In the genomic region with DNA sequence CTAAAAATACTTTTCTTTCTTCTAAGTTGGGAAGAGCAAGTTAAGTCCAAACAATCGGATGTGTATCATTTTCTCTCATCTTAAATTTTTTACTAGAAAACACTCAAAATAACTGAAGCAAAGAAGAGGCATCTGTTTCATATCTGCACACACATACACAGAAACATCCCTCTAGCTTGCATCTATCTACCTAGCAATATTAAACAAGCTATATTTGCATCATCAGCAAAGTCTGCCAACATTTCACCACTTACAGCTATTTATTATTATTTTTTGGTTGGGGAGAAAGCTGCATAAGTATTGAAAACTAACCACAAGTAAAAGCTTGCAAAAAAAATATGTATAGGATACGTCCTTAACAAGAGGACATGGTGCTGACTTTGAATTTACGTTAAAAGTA, we compare ENCODE assay signal across 10 cellular contexts. TPM values are rescaled to one million over a fixed set of nuclear protein-coding genes. Genes with fewer than 3 reads are reported as not detected.
DNase-seq lines count a peak whose midpoint lies in the region; ATAC-seq, FAIRE-seq and TF ChIP-seq lines count a peak whose summit lies in the region.
"Had no signal": no experiment of that assay in that cellular context is flagged by ENCODE, and none has a peak within 500 bp of the region (broad histone marks: within the 10 kb centered on the region; RNA-seq: fewer than 3 reads in every experiment).

No MANE protein-coding gene starts in this region.

- no peak overlapping the region for H3K27ac ChIP-seq in RWPE2 (ENCODE audit: poor library complexity, severe bottlenecking)
- H3K27ac ChIP-seq in fibroblast of lung (ENCODE audit: insufficient read depth, low read length): peak overlapping the region; percentile 97
- peak overlapping the region; percentile 95 for H3K27ac ChIP-seq in psoas muscle

- TF ChIP-seq CTCF in RWPE2 (IDR thresholded peaks at IDR 0.05; ENCODE audit: poor library complexity, severe bottlenecking): no peak
- TF ChIP-seq CTCF in fibroblast of lung (conservative IDR thresholded peaks at IDR 0.05 in 1 of 2, IDR thresholded peaks at IDR 0.05 in 1 of 2; ENCODE audit: low read depth in 1 of 2, low read length in 2 of 2): no peak
- no peak for TF ChIP-seq CTCF in psoas muscle (IDR thresholded peaks at IDR 0.05)

- WGBS in psoas muscle, 3 donors: 20 to 37% (median 29%) methylated on average over 3 of the region's 3 CpGs

- H2AFZ ChIP-seq in fibroblast of lung (ENCODE audit: low read length): no peak overlapping the region

- no peak for FAIRE-seq in frontal cortex (lab: Jason Lieb, UNC)
- FAIRE-seq: G401.6 had no signal

- DNase-seq in RWPE2 (ENCODE audit: low spot score) (no peak), fibroblast of lung (ENCODE audit: low read depth in 2 of 2) (peak in 1 of 2 donors; percentile 39), psoas muscle (no peak), frontal cortex (ENCODE audit: low spot score in 2 of 2) (no peak), head of caudate nucleus (no peak), NCI-H2171 (lab: John Stamatoyannopoulos, UW) (no peak)
- DNase-seq: KG1 had no signal

- H3K36me3 ChIP-seq in RWPE2 (ENCODE audit: low read depth): no peaks in the 10 kb centered on the region; the same call in 1 of the 2 replicates
- H3K36me3 ChIP-seq in fibroblast of lung (ENCODE audit: control insufficient read depth, insufficient read depth, low read length): no peaks in the 10 kb centered on the region
- no peaks in the 10 kb centered on the region for H3K36me3 ChIP-seq in psoas muscle (ENCODE audit: insufficient read depth in 1 of 2, low read depth in 1 of 2)

- H3K4me3 ChIP-seq in GM08714 (ENCODE audit: low read length) (peak overlapping the region; percentile 68; the same call in 1 of the 2 replicates), RWPE2 (ENCODE audit: severe bottlenecking) (peak overlapping the region; percentile 5), fibroblast of lung (replicated peaks in 1 of 4; ENCODE audit: control extremely low read depth in 1 of 4, insufficient read depth in 1 of 4, low read depth in 3 of 4, low read length in 4 of 4) (peak overlapping the region; percentile 71 to 97 (median 92)), psoas muscle (peak overlapping the region; percentile 92)

- no peaks in the 10 kb centered on the region for H4K20me1 ChIP-seq in fibroblast of lung (ENCODE audit: control insufficient read depth, extremely low read depth, insufficient read depth, low read length)

- no peak for ATAC-seq in RWPE2 (ENCODE audit: low read depth)
- no peak for ATAC-seq in psoas muscle
- no peak for ATAC-seq in HG03354 (IDR thresholded peaks at IDR 0.05; ENCODE audit: poor library complexity, severe bottlenecking, unreplicated experiment)

- H3K9me3 ChIP-seq in RWPE2 (ENCODE audit: severe bottlenecking): no peaks in the 10 kb centered on the region
- H3K9me3 ChIP-seq in fibroblast of lung (ENCODE audit: control insufficient read depth, insufficient read depth, low read depth, low read length): no peaks in the 10 kb centered on the region
- no peaks in the 10 kb centered on the region for H3K9me3 ChIP-seq in psoas muscle

- peak overlapping the region; percentile 94 for H3K4me2 ChIP-seq in fibroblast of lung (ENCODE audit: extremely low read depth, insufficient read depth, low read length)

- intact Hi-C loops in psoas muscle (cut with DNase I) (loop anchor here (2.0 to 5.0 kb wide), 3 partner anchors 36 to 67 kb away; no protein-coding TSS in a partner anchor), head of caudate nucleus (cut with DNase I) (no loop called here)

- no peak overlapping the region for H3K9ac ChIP-seq in fibroblast of lung (ENCODE audit: insufficient read depth, low read length)

- H3K4me1 ChIP-seq in RWPE2 (ENCODE audit: insufficient read depth, poor library complexity, severe bottlenecking): peaks cover 12% of the 10 kb centered on the region
- H3K4me1 ChIP-seq in fibroblast of lung (ENCODE audit: control insufficient read depth, extremely low read depth, insufficient read depth, low read length): peaks cover 11% of the 10 kb centered on the region
- peaks cover 40% of the 10 kb centered on the region for H3K4me1 ChIP-seq in psoas muscle

- H3K79me2 ChIP-seq in fibroblast of lung (ENCODE audit: control insufficient read depth, insufficient read depth, low read length): peaks cover 60% of the 10 kb centered on the region

- no peaks in the 10 kb centered on the region for H3K27me3 ChIP-seq in RWPE2 (ENCODE audit: insufficient read depth, poor library complexity, severe bottlenecking)
- no peaks in the 10 kb centered on the region for H3K27me3 ChIP-seq in fibroblast of lung (ENCODE audit: control insufficient read depth, insufficient read depth, low read length)
- H3K27me3 ChIP-seq in psoas muscle (ENCODE audit: insufficient read depth in 3 of 3, low read length in 2 of 3): no peaks in the 10 kb centered on the region

RNA-seq across cellular contexts. Expression of gene GOLIM4, which starts 1.9 kb away (rescaled TPM):
- 55.2 and 77.3 TPM in 2 replicates for total RNA-seq in fibroblast of lung
- 46.2 and 50.1 TPM in 2 replicates for polyA plus RNA-seq in fibroblast of lung
- 44.8 and 52.4 TPM in 2 replicates for polyA plus RNA-seq in fibroblast of lung (2012)
- 14.2 and 17.6 TPM in 2 replicates for polyA minus RNA-seq in fibroblast of lung (ENCODE audit: low replicate concordance)
- 10 to 100 TPM; 13.4 to 34.1 (median 25.2) TPM for total RNA-seq in psoas muscle
- 10 to 100 TPM in 1 of 3 donors, 1 to 10 TPM in 2; 8.6 to 12.6 (median 8.6) TPM for polyA plus RNA-seq in psoas muscle
- total RNA-seq in frontal cortex: 17.5 TPM

Comparison
In these comparisons a context has a peak if more than half of its experiments do, and no peak if none do; other contexts are left out.
1. H3K4me3 ChIP-seq: peak in every context shown above with its lines; median percentile 92 in fibroblast of lung; 92 in psoas muscle; 68 in GM08714; 5 in RWPE2.